ENCODE assay signal across 1 cellular context in the genomic region with DNA sequence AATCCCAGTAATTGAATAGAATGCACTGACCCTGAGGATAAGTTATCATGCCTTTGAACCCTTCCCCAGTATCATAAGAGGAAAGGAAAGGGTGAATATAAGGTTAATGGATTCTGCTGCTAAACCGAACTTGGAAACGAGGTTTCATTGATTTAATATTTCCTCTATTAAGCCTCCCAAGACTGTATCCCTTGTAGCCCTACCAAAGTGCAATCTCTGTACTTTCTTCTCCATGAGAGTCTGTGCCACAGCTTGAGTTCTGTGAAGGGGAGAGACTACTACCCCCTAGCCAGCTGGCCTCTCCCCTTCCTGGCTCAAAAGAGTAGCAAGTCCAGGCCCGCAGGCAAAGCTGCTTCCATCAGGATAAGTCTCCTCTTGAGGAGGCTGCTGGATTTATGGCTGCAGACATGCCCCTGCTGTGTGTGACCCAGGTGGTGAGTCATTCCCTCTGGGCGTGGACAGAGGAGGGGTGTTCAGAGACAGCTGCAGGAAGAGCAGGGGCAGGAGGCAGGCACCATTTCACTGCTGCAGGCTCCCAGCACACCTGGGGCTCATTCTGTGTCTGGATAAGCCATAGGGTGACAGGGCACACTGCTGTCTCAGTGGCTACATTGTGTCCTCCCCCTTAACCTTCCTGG.
TF ChIP-seq lines count a peak whose summit lies in the region.

No MANE protein-coding gene starts in this region.

TF ChIP-seq in K562, 482 proteins besides CTCF, POLR2A, EP300 and RAD21 (continued from another document):
- TF ChIP-seq, protein P1, sequence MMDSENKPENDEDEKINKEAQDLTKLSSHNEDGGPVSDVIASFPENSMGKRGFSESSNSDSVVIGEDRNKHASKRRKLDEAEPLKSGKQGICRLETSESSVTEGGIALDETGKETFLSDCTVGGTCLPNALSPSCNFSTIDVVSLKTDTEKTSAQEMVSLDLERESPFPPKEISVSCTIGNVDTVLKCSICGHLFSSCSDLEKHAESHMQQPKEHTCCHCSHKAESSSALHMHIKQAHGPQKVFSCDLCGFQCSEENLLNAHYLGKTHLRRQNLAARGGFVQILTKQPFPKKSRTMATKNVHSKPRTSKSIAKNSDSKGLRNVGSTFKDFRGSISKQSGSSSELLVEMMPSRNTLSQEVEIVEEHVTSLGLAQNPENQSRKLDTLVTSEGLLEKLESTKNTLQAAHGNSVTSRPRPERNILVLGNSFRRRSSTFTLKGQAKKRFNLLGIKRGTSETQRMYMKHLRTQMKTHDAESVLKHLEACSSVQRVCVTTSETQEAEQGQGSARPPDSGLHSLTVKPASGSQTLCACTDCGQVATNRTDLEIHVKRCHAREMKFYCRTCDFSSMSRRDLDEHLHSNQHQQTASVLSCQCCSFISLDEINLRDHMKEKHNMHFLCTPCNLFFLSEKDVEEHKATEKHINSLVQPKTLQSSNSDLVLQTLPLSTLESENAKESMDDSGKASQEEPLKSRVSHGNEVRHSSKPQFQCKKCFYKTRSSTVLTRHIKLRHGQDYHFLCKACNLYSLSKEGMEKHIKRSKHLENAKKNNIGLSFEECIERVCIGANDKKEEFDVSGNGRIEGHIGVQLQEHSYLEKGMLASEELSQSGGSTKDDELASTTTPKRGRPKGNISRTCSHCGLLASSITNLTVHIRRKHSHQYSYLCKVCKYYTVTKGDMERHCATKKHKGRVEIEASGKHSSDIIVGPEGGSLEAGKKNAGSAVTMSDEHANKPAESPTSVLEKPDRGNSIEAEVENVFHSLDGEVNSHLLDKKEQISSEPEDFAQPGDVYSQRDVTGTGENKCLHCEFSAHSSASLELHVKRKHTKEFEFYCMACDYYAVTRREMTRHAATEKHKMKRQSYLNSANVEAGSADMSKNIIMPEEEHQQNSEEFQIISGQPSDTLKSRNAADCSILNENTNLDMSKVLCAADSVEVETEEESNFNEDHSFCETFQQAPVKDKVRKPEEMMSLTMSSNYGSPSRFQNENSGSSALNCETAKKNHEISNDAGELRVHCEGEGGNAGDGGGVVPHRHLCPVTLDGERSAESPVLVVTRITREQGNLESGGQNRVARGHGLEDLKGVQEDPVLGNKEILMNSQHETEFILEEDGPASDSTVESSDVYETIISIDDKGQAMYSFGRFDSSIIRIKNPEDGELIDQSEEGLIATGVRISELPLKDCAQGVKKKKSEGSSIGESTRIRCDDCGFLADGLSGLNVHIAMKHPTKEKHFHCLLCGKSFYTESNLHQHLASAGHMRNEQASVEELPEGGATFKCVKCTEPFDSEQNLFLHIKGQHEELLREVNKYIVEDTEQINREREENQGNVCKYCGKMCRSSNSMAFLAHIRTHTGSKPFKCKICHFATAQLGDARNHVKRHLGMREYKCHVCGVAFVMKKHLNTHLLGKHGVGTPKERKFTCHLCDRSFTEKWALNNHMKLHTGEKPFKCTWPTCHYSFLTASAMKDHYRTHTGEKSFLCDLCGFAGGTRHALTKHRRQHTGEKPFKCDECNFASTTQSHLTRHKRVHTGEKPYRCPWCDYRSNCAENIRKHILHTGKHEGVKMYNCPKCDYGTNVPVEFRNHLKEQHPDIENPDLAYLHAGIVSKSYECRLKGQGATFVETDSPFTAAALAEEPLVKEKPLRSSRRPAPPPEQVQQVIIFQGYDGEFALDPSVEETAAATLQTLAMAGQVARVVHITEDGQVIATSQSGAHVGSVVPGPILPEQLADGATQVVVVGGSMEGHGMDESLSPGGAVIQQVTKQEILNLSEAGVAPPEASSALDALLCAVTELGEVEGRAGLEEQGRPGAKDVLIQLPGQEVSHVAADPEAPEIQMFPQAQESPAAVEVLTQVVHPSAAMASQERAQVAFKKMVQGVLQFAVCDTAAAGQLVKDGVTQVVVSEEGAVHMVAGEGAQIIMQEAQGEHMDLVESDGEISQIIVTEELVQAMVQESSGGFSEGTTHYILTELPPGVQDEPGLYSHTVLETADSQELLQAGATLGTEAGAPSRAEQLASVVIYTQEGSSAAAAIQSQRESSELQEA (IDR thresholded peaks at IDR 0.05; ENCODE audit: low read depth): no peak
- TF ChIP-seq MAFK (IDR thresholded peaks at IDR 0.05; ENCODE audit: low read length): 0 out of 2 replicates have a peak, but pooled peaks have one; percentile 11
- TF ChIP-seq TAL1 (IDR thresholded peaks at IDR 0.05): peak; percentile 33; the same call in 1 of the 2 replicates
- no peak for TF ChIP-seq MIER1 (IDR thresholded peaks at IDR 0.05; ENCODE audit: low read depth)
- peak; percentile 96 for TF ChIP-seq MEIS2 (IDR thresholded peaks at IDR 0.05; ENCODE audit: partially characterized antibody)
- 0 out of 2 replicates have a peak, but pooled peaks have one; percentile 23 for TF ChIP-seq ZC3H11A (IDR thresholded peaks at IDR 0.05; ENCODE audit: low read depth, low read length)
- peak; percentile 61 for TF ChIP-seq NFE2 (IDR thresholded peaks at IDR 0.05; ENCODE audit: low read depth)
- TF ChIP-seq SNIP1 (IDR thresholded peaks at IDR 0.05; ENCODE audit: low read depth): no peak
- 0 out of 2 replicates have a peak, but pooled peaks have one; percentile 29 for TF ChIP-seq POLR2AphosphoS5 (IDR thresholded peaks at IDR 0.05; ENCODE audit: control insufficient read depth, insufficient read depth, low read depth, low read length)
- 0 out of 2 replicates have a peak, but pooled peaks have one; percentile 22 for TF ChIP-seq C11orf30 (IDR thresholded peaks at IDR 0.05; ENCODE audit: low read depth)
- peak; percentile 55 for TF ChIP-seq TEAD4 (IDR thresholded peaks at IDR 0.05; ENCODE audit: low read length)
- TF ChIP-seq TEAD4 (CRISPR knock-in tag; IDR thresholded peaks at IDR 0.05; ENCODE audit: borderline replicate concordance): no peak
- TF ChIP-seq, protein P2, sequence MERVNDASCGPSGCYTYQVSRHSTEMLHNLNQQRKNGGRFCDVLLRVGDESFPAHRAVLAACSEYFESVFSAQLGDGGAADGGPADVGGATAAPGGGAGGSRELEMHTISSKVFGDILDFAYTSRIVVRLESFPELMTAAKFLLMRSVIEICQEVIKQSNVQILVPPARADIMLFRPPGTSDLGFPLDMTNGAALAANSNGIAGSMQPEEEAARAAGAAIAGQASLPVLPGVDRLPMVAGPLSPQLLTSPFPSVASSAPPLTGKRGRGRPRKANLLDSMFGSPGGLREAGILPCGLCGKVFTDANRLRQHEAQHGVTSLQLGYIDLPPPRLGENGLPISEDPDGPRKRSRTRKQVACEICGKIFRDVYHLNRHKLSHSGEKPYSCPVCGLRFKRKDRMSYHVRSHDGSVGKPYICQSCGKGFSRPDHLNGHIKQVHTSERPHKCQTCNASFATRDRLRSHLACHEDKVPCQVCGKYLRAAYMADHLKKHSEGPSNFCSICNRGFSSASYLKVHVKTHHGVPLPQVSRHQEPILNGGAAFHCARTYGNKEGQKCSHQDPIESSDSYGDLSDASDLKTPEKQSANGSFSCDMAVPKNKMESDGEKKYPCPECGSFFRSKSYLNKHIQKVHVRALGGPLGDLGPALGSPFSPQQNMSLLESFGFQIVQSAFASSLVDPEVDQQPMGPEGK (CRISPR knock-in tag; IDR thresholded peaks at IDR 0.05; ENCODE audit: borderline replicate concordance): no peak
- TF ChIP-seq, protein P3, sequence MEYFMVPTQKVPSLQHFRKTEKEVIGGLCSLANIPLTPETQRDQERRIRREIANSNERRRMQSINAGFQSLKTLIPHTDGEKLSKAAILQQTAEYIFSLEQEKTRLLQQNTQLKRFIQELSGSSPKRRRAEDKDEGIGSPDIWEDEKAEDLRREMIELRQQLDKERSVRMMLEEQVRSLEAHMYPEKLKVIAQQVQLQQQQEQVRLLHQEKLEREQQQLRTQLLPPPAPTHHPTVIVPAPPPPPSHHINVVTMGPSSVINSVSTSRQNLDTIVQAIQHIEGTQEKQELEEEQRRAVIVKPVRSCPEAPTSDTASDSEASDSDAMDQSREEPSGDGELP (CRISPR knock-in tag; IDR thresholded peaks at IDR 0.05; ENCODE audit: borderline replicate concordance): peak; percentile 94
- TF ChIP-seq CREM (IDR thresholded peaks at IDR 0.05; ENCODE audit: low read depth): peak; percentile 61
- TF ChIP-seq ZFP36 (IDR thresholded peaks at IDR 0.05; ENCODE audit: low read depth, low read length, partially characterized antibody): peak; percentile 36
- TF ChIP-seq MAFF (IDR thresholded peaks at IDR 0.05; ENCODE audit: low read length): peak; percentile 9; the same call in 1 of the 2 replicates
- TF ChIP-seq, protein P4, sequence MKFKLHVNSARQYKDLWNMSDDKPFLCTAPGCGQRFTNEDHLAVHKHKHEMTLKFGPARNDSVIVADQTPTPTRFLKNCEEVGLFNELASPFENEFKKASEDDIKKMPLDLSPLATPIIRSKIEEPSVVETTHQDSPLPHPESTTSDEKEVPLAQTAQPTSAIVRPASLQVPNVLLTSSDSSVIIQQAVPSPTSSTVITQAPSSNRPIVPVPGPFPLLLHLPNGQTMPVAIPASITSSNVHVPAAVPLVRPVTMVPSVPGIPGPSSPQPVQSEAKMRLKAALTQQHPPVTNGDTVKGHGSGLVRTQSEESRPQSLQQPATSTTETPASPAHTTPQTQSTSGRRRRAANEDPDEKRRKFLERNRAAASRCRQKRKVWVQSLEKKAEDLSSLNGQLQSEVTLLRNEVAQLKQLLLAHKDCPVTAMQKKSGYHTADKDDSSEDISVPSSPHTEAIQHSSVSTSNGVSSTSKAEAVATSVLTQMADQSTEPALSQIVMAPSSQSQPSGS (CRISPR knock-in tag; IDR thresholded peaks at IDR 0.05): no peak
- TF ChIP-seq MXI1 (IDR thresholded peaks at IDR 0.05; ENCODE audit: low read depth, low read length): 0 out of 2 replicates have a peak, but pooled peaks have one; percentile 18
- peak; percentile 79; the same call in 1 of the 2 replicates for TF ChIP-seq MYNN (IDR thresholded peaks at IDR 0.05)
- TF ChIP-seq MYNN (CRISPR knock-in tag; IDR thresholded peaks at IDR 0.05): no peak
- peak in 1 of 2 experiments; percentile 39; a peak in 1 of 3 replicates for TF ChIP-seq CBX3 (IDR thresholded peaks at IDR 0.05; ENCODE audit: borderline replicate concordance in 1 of 2, low read length in 2 of 2)
- TF ChIP-seq JUND (IDR thresholded peaks at IDR 0.05; ENCODE audit: borderline replicate concordance, low read depth, low read length): peak; percentile 98
- peak; percentile 97; the same call in 2 of the 3 replicates for TF ChIP-seq JUND (tag; IDR thresholded peaks at IDR 0.05; ENCODE audit: borderline replicate concordance, low read depth, low read length)
- no peak for TF ChIP-seq ZNF583 (CRISPR knock-in tag; IDR thresholded peaks at IDR 0.05)
- TF ChIP-seq SOX6 (IDR thresholded peaks at IDR 0.05): 0 out of 2 replicates have a peak, but pooled peaks have one; percentile 9
- TF ChIP-seq CBFA2T3 (IDR thresholded peaks at IDR 0.05): peak; percentile 82
- TF ChIP-seq CTBP1 (IDR thresholded peaks at IDR 0.05; ENCODE audit: borderline replicate concordance): peak; percentile 76
- TF ChIP-seq SMARCB1 (IDR thresholded peaks at IDR 0.05; ENCODE audit: insufficient read length, low read depth): no peak
- TF ChIP-seq TCF3 (CRISPR knock-in tag; IDR thresholded peaks at IDR 0.05): peak; percentile 62
- no peak for TF ChIP-seq ZNF57 (CRISPR knock-in tag; IDR thresholded peaks at IDR 0.05)
- TF ChIP-seq, protein P5, sequence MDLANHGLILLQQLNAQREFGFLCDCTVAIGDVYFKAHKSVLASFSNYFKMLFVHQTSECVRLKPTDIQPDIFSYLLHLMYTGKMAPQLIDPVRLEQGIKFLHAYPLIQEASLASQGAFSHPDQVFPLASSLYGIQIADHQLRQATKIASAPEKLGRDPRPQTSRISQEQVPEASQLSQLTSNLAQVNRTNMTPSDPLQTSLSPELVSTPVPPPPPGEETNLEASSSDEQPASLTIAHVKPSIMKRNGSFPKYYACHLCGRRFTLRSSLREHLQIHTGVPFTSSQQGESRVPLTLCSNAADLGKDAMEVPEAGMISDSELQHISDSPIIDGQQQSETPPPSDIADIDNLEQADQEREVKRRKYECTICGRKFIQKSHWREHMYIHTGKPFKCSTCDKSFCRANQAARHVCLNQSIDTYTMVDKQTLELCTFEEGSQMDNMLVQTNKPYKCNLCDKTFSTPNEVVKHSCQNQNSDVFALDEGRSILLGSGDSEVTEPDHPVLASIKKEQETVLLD (IDR thresholded peaks at IDR 0.05): peak; percentile 41; the same call in 1 of the 2 replicates
- TF ChIP-seq BHLHE40 (IDR thresholded peaks at IDR 0.05; ENCODE audit: low read length): peak; percentile 31; the same call in 1 of the 2 replicates
- TF ChIP-seq ZNF146 (CRISPR knock-in tag; IDR thresholded peaks at IDR 0.05; ENCODE audit: unreplicated experiment): no peak
- no peak for TF ChIP-seq ZNF175 (CRISPR knock-in tag; IDR thresholded peaks at IDR 0.05; ENCODE audit: low read depth)
